ENCODE assay signal across 18 cellular contexts in genomic region chr9:26228273-26228672, GRCh38.
"Had no signal": no experiment of that assay in that cellular context is flagged by ENCODE, and none has a peak within 500 bp of the region (broad histone marks: within the 10 kb centered on the region; RNA-seq: fewer than 3 reads in every experiment).

No MANE protein-coding gene starts in this region.

- H3K9me3 Mint-ChIP-seq: neural crest cell, type B pancreatic cell had no signal

- DNase-seq: erythroblast; heart right ventricle; hypothalamus; kidney glomerular epithelial cell; mucosa of descending colon; natural killer cell; right cardiac atrium; small intestine; stimulated activated CD4-positive, alpha-beta T cell treated with anti-CD3 and anti-CD28 coated beads, Interleukin-12 subunit alpha, Interleukin-12 subunit beta, amount 100 ng/mL, for 4 hours; stimulated activated naive CD4-positive, alpha-beta T cell treated with Interleukin-2 at 50 U/mL for 16 hours had no signal

- H3K9me3 ChIP-seq: mucosa of descending colon had no signal

- H3K4me1 ChIP-seq: heart right ventricle had no signal

- H3K36me3 Mint-ChIP-seq: natural killer cell, type B pancreatic cell had no signal

- H3K27me3 ChIP-seq: heart right ventricle had no signal

- H3K27ac ChIP-seq: heart right ventricle had no signal

- H3K36me3 ChIP-seq: heart right ventricle had no signal

- H3K27ac Mint-ChIP-seq: dendritic cell treated with granulocyte-macrophage colony-stimulating factor and Interleukin-4, amounts not matched to agents 40 ng/mL and 50 ng/mL, for 4 days; natural killer cell; type B pancreatic cell had no signal

- ATAC-seq: heart right ventricle, left lobe of liver, mucosa of descending colon, natural killer cell, right cardiac atrium had no signal

- H3K4me3 ChIP-seq: heart right ventricle, mucosa of descending colon had no signal

- H3K27me3 Mint-ChIP-seq: dendritic cell treated with granulocyte-macrophage colony-stimulating factor and Interleukin-4, amounts not matched to agents 40 ng/mL and 50 ng/mL, for 4 days; type B pancreatic cell had no signal

- H3K4me3 Mint-ChIP-seq: dendritic cell treated with granulocyte-macrophage colony-stimulating factor and Interleukin-4, amounts not matched to agents 40 ng/mL and 50 ng/mL, for 4 days; natural killer cell; neural crest cell; type B pancreatic cell had no signal

- FAIRE-seq: colon, frontal cortex, islet of Langerhans, small intestine, urothelium cell line had no signal

- H3K4me1 Mint-ChIP-seq: natural killer cell, neural crest cell had no signal
